ENCODE assay signal across 28 cellular contexts in the genomic region with DNA sequence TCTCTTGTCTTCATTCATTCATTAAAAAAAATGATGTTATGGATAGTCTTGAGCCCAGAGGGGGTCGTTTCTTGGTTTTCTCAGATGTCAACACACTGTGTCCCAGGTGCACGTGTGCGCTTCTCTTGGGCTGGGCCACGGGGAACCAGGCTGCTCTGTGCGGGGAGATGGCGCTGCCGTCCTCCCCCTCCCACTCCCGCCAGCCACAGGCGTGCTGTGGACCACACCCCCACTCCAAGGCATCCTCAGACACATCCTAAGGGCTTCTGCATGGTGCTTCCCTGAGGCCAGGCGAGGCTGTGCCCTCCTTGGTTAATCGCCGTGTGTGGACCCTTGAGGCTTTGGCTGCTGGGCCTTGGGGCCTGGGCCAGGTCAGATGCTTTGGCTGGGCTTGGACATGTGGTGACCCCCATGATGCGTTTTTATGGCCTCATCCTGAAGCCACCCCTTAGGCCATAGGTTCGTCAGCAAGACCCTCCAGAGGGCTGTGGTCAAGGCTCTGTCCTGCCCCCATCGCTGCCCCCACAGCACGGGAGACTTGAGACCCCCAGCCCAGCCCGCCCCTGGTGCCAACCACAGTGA.
"Had no signal": no experiment of that assay in that cellular context is flagged by ENCODE, and none has a peak within 500 bp of the region (broad histone marks: within the 10 kb centered on the region; RNA-seq: fewer than 3 reads in every experiment).

No MANE protein-coding gene starts in this region.

- FAIRE-seq: endothelial cell of umbilical vein, keratinocyte, pancreas, small intestine, TTC549 had no signal

- H3K27me3 ChIP-seq: breast epithelium, gastroesophageal sphincter, hepatocyte, pancreas, sigmoid colon, upper lobe of left lung had no signal

- H3K9me3 ChIP-seq: breast epithelium, gastroesophageal sphincter, pancreas, prostate gland, sigmoid colon, upper lobe of left lung had no signal

- H3K4me2 ChIP-seq: hepatocyte had no signal

- H3K36me3 ChIP-seq: breast epithelium, gastroesophageal sphincter, pancreas, prostate gland, sigmoid colon, upper lobe of left lung had no signal

- ATAC-seq: activated T-cell treated with anti-CD3 and anti-CD28 coated beads, Interleukin-2, amount 50 U/mL, for 4 hours; activated T-helper 17 cell treated with anti-CD3 and anti-CD28 coated beads, Interleukin-2, amount 50 U/mL, for 72 hours; gastroesophageal sphincter; left cardiac atrium; left ventricle myocardium superior; pancreas; stimulated activated effector memory CD8-positive, alpha-beta T cell treated with anti-CD3 and anti-CD28 coated beads, Interleukin-12 subunit alpha, Interleukin-12 subunit beta, amount 100 ng/mL, for 72 hours had no signal

- DNase-seq: activated CD4-positive, alpha-beta memory T cell treated with anti-CD3 and anti-CD28 coated beads, Interleukin-2, amount 10 ng/mL, durations not matched to agents 7 days and 5 days; activated CD4-positive, alpha-beta T cell treated with anti-CD3 and anti-CD28 coated beads, Interleukin-2, amount 10 ng/mL, durations not matched to agents 7 days and 5 days; activated CD4-positive, CD25-positive, alpha-beta regulatory T cell treated with anti-CD3 and anti-CD28 coated beads, Interleukin-2, amount 50 U/mL, for 72 hours; activated gamma-delta T cell treated with Interleukin-2 at 50 U/mL for 16 hours; activated naive CD4-positive, alpha-beta T cell treated with anti-CD3 and anti-CD28 coated beads, Interleukin-2, amount 50 U/mL, for 16 hours; activated T-cell treated with anti-CD3 and anti-CD28 coated beads, Interleukin-2, amount 50 U/mL, for 4 hours; amniotic stem cell; central memory CD4-positive, alpha-beta T cell; left cardiac atrium; left ventricle myocardium superior; nucleus accumbens; retina; sigmoid colon; small intestine; stimulated activated CD4-positive, alpha-beta T cell treated with anti-CD3 and anti-CD28 coated beads, Interleukin-4, amount 100 ng/mL, for 24 hours; T-helper 9 cell had no signal

- H2AFZ ChIP-seq: hepatocyte had no signal

- H3K27ac ChIP-seq: breast epithelium, gastroesophageal sphincter, prostate gland, VCaP had no signal

- H3K4me3 ChIP-seq: breast epithelium, gastroesophageal sphincter, hepatocyte, pancreas, prostate gland, sigmoid colon, upper lobe of left lung had no signal
